Comparison of ENCODE assay signal across 15 cellular contexts in genomic region chr12:118689793-118690192, GRCh38.
A peak's percentile ranks its signal among the peaks of the same experiment; 100 is the strongest.
DNase-seq lines count a peak whose midpoint lies in the region; ATAC-seq and TF ChIP-seq lines count a peak whose summit lies in the region.
"Had no signal": no experiment of that assay in that cellular context is flagged by ENCODE, and none has a peak within 500 bp of the region (broad histone marks: within the 10 kb centered on the region; RNA-seq: fewer than 3 reads in every experiment).

No MANE protein-coding gene starts in this region.

- intact Hi-C loops in lower lobe of right lung (cut with DNase I): no loop called here

- no peak overlapping the region for H3K4me3 ChIP-seq in lower lobe of right lung
- H3K4me3 ChIP-seq: heart right ventricle, skin epidermis had no signal

- no peaks in the 10 kb centered on the region for H3K9me3 ChIP-seq in lower lobe of right lung
- H3K9me3 ChIP-seq: heart right ventricle had no signal

- DNase-seq in myocyte (ENCODE audit: low read depth) (peak; percentile 8), NOMO-1 treated with DMSO at 0.1 percent for 48 hours (lab: John Stamatoyannopoulos, UW; ENCODE audit: unreplicated experiment) (no peak), NCI-H345 (lab: John Stamatoyannopoulos, UW) (no peak), lower lobe of right lung (no peak), epidermal melanocyte (ENCODE audit: insufficient read length, low spot score) (no peak)
- DNase-seq: activated CD4-positive, alpha-beta T cell treated with anti-CD3 and anti-CD28 coated beads, Interleukin-2, amount 50 U/mL, for 48 hours; activated naive CD4-positive, alpha-beta T cell; CD4-positive, CD25-positive, alpha-beta regulatory T cell; heart right ventricle; NCI-H1105; NCI-H446 treated with DMSO at 0.1 percent for 48 hours had no signal

- H3K27ac ChIP-seq in lower lobe of right lung: no peak overlapping the region
- H3K27ac ChIP-seq: heart right ventricle, skin epidermis had no signal

- ATAC-seq in GM19035 (IDR thresholded peaks at IDR 0.05; ENCODE audit: unreplicated experiment) (peak; percentile 79), GM21737 (IDR thresholded peaks at IDR 0.05; ENCODE audit: unreplicated experiment) (peak; percentile 77), HG03460 (IDR thresholded peaks at IDR 0.05; ENCODE audit: unreplicated experiment) (peak; percentile 81), lower lobe of right lung (no peak)
- ATAC-seq: heart right ventricle had no signal

- no peak for TF ChIP-seq CTCF in lower lobe of right lung (IDR thresholded peaks at IDR 0.05)

- H3K36me3 ChIP-seq in lower lobe of right lung: no peaks in the 10 kb centered on the region
- H3K36me3 ChIP-seq: heart right ventricle had no signal

- no peaks in the 10 kb centered on the region for H3K4me1 ChIP-seq in lower lobe of right lung
- H3K4me1 ChIP-seq: heart right ventricle had no signal

- no peaks in the 10 kb centered on the region for H3K27me3 ChIP-seq in lower lobe of right lung (ENCODE audit: low read depth)

Comparison
In these comparisons a context has a peak if more than half of its experiments do, and no peak if none do; other contexts are left out.
1. ATAC-seq: peak in GM19035 (single experiment), GM21737 (single experiment) and HG03460 (single experiment); none in lower lobe of right lung (0 of 2).